19 cellular contexts compared by ENCODE assay signal in the genomic region with DNA sequence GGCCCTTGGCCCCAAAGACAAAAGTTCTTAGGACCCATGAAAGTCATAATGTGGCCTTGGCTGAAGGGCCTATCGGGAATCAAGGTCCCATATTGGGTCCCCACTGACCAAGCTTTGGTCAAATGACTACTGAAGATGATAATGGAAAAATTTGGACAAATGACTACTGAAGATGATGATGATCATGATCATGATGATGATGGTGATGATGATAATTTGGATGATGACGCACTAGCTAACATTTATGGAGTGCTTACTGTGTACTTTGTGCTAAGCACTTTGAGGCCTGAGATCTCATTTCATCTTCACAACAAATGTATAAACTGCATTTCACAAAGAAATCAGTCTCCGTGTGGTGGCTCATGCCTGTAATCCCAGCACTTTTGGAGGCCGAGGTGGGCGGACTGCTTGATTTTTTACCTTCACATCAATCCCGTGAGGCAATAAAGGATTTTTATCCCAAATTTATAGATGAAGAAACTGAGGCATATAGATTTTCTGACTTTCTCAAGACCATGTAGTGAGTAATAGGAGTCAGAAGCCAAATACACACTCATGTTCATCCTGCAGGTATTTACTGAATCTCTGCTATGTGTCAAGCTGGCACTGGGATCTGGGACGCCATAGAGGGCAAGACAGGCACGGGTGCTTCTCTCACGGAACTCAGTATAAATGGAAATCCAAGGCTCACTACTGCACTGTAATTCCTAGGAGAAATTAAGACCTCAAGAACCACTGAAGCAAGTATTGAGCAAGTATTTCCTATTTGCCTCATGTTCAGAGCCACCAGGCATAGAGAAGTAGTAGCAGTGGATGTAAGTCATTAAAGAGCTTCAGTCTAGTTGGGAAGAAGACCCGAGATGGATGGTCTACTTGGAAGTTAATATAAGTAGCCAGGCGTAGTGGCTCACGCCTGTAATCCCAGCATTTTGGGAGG. TPM values are rescaled to one million over a fixed set of nuclear protein-coding genes. Genes with fewer than 3 reads are reported as not detected.
DNase-seq lines count a peak whose midpoint lies in the region; ATAC-seq and TF ChIP-seq lines count a peak whose summit lies in the region.
"Had no signal": no experiment of that assay in that cellular context is flagged by ENCODE, and none has a peak within 500 bp of the region (broad histone marks: within the 10 kb centered on the region; RNA-seq: fewer than 3 reads in every experiment).

No MANE protein-coding gene starts in this region.

- H3K9me3 ChIP-seq in HEK293 (ENCODE audit: control insufficient read depth, insufficient read depth, low read depth, low read length) = no peaks in the 10 kb centered on the region
- H3K9me3 ChIP-seq: Caco-2, SK-N-SH had no signal

- H3K4me3 Mint-ChIP-seq in activated CD4-positive, alpha-beta memory T cell treated with anti-CD3 and anti-CD28 coated beads, Interleukin-2, amount 10 ng/mL, durations not matched to agents 7 days and 5 days = no peak overlapping the region
- H3K4me3 Mint-ChIP-seq in natural killer cell (peak overlapping the region; percentile 56), type B pancreatic cell (no peak overlapping the region)

- CTCF ChIA-PET in HEK293 (lab: Yijun Ruan, JAX) = interaction anchor here (0.7 to 2.7 kb wide), 3 partner anchors 10 to 1081 kb away, joined by 3 to 12 read pairs (median 3); no protein-coding TSS in a partner anchor
- CTCF ChIA-PET in activated CD4-positive, alpha-beta memory T cell treated with anti-CD3 and anti-CD28 coated beads, Interleukin-2, amount 10 ng/mL, durations not matched to agents 7 days and 5 days (lab: Charles Lee) = interaction anchor here (2.5 to 15.1 kb wide), 3 partner anchors 10 to 27 kb away, joined by 10 to 524 read pairs (median 51); no protein-coding TSS in a partner anchor

- no peaks in the 10 kb centered on the region for H3K27me3 Mint-ChIP-seq in activated CD4-positive, alpha-beta memory T cell treated with anti-CD3 and anti-CD28 coated beads, Interleukin-2, amount 10 ng/mL, durations not matched to agents 7 days and 5 days
- H3K27me3 Mint-ChIP-seq in natural killer cell (ENCODE audit: low read depth in 2 of 2) (no peaks in the 10 kb centered on the region), type B pancreatic cell (peaks cover 4% of the 10 kb centered on the region)

- no peak overlapping the region for H3K27ac ChIP-seq in HEK293 (ENCODE audit: extremely low read depth, low read depth, low read length)
- H3K27ac ChIP-seq: brain microvascular endothelial cell had no signal

- no peaks in the 10 kb centered on the region for H3K9me3 Mint-ChIP-seq in activated CD4-positive, alpha-beta memory T cell treated with anti-CD3 and anti-CD28 coated beads, Interleukin-2, amount 10 ng/mL, durations not matched to agents 7 days and 5 days
- no peaks in the 10 kb centered on the region for H3K9me3 Mint-ChIP-seq in natural killer cell
- H3K9me3 Mint-ChIP-seq in type B pancreatic cell = no peaks in the 10 kb centered on the region

- peaks cover 78% of the 10 kb centered on the region for H3K36me3 Mint-ChIP-seq in activated CD4-positive, alpha-beta memory T cell treated with anti-CD3 and anti-CD28 coated beads, Interleukin-2, amount 10 ng/mL, durations not matched to agents 7 days and 5 days (ENCODE audit: low read depth)
- H3K36me3 Mint-ChIP-seq in natural killer cell (no peaks in the 10 kb centered on the region), type B pancreatic cell (no peaks in the 10 kb centered on the region)

- peak; percentile 64 for DNase-seq in SIG-M5 treated with dmso at 0.1 percent for 504 hours (lab: John Stamatoyannopoulos, UW; ENCODE audit: unreplicated experiment)
- no peak for DNase-seq in SIG-M5 (lab: John Stamatoyannopoulos, UW)
- DNase-seq in activated CD4-positive, alpha-beta memory T cell treated with anti-CD3 and anti-CD28 coated beads, Interleukin-2, amount 10 ng/mL, durations not matched to agents 7 days and 5 days = no peak
- no peak for DNase-seq in natural killer cell
- no peak for DNase-seq in glomerular visceral epithelial cell (ENCODE audit: extremely low spot score)
- no peak for DNase-seq in type B pancreatic cell (ENCODE audit: extremely low spot score, unreplicated experiment)
- DNase-seq: activated CD4-positive, CD25-positive, alpha-beta regulatory T cell; brain microvascular endothelial cell; Caco-2; GDM1; hippocampal formation; KG1; NCI-H1694 treated with DMSO at 0.1 percent for 48 hours; NCI-H446 treated with DMSO at 0.1 percent for 48 hours; SK-N-SH; substantia nigra had no signal

- peak overlapping the region; percentile 90 for H3K27ac Mint-ChIP-seq in activated CD4-positive, alpha-beta memory T cell treated with anti-CD3 and anti-CD28 coated beads, Interleukin-2, amount 10 ng/mL, durations not matched to agents 7 days and 5 days
- peak overlapping the region; percentile 90 to 100 for H3K27ac Mint-ChIP-seq in natural killer cell
- H3K27ac Mint-ChIP-seq in type B pancreatic cell = no peak overlapping the region

- TF ChIP-seq CTCF in HEK293 (tag by site-specific recombination; IDR thresholded peaks at IDR 0.05) (no peak), natural killer cell (IDR thresholded peaks at IDR 0.05) (no peak), type B pancreatic cell (conservative IDR thresholded peaks at IDR 0.05) (no peak)

- intact Hi-C loops in natural killer cell (cut with micrococcal nuclease) = no loop called here

- no peaks in the 10 kb centered on the region for H3K36me3 ChIP-seq in HEK293 (ENCODE audit: control insufficient read depth in 2 of 2, insufficient read depth in 1 of 2, low read length in 2 of 2)
- H3K36me3 ChIP-seq: brain microvascular endothelial cell had no signal

- POLR2A ChIA-PET in HEK293 (lab: Yijun Ruan, JAX) = no interaction called here
- POLR2A ChIA-PET in activated CD4-positive, alpha-beta memory T cell treated with anti-CD3 and anti-CD28 coated beads, Interleukin-2, amount 10 ng/mL, durations not matched to agents 7 days and 5 days (lab: Charles Lee) = interaction anchor here (1.3 to 28.4 kb wide), 3 partner anchors 3 to 214 kb away, joined by 3 to 1193 read pairs (median 1193); no protein-coding TSS in a partner anchor

- no peaks in the 10 kb centered on the region for H3K4me1 ChIP-seq in HEK293 (ENCODE audit: control insufficient read depth, insufficient read depth, low read length)
- H3K4me1 ChIP-seq: Caco-2 had no signal

- H3K4me1 Mint-ChIP-seq in activated CD4-positive, alpha-beta memory T cell treated with anti-CD3 and anti-CD28 coated beads, Interleukin-2, amount 10 ng/mL, durations not matched to agents 7 days and 5 days = peaks cover 98% of the 10 kb centered on the region
- H3K4me1 Mint-ChIP-seq in natural killer cell (peaks cover 96 to 97% of the 10 kb centered on the region in 2 donors), type B pancreatic cell (ENCODE audit: unreplicated experiment) (peaks cover 5% of the 10 kb centered on the region)

- no peak overlapping the region for H3K4me3 ChIP-seq in HEK293 (ENCODE audit: low read depth, low read length)

- ATAC-seq in natural killer cell (no peak), GM18517 (IDR thresholded peaks at IDR 0.05; ENCODE audit: unreplicated experiment) (no peak)
- ATAC-seq: HCT116 had no signal

TF ChIP-seq in HEK293, 187 proteins besides CTCF, POLR2A, EP300 and RAD21:
- TF ChIP-seq ZEB2 (tag by site-specific recombination; IDR thresholded peaks at IDR 0.05) (no peak), ZNF513 (tag by site-specific recombination; IDR thresholded peaks at IDR 0.05) (peak; percentile 78), ZNF248 (tag by site-specific recombination; IDR thresholded peaks at IDR 0.05) (no peak), ZBTB10 (tag by site-specific recombination; IDR thresholded peaks at IDR 0.05) (no peak)

RNA-seq across cellular contexts. Expression of gene EIF2D, which starts 39.2 kb away (rescaled TPM):
- 10 to 100 TPM; 42.2 to 43.1 TPM for total RNA-seq in activated CD4-positive, alpha-beta memory T cell treated with anti-CD3 and anti-CD28 coated beads, Interleukin-2, amount 10 ng/mL, durations not matched to agents 7 days and 5 days
- 10 to 100 TPM; 31.8 to 34.6 (median 32.7) TPM for total RNA-seq in natural killer cell
- 38.2 and 45.7 TPM in 2 replicates for total RNA-seq in type B pancreatic cell (ENCODE audit: low replicate concordance)
